29 cellular contexts compared by ENCODE assay signal in genomic region chr3:72553298-72553697, GRCh38.
"Had no signal": no experiment of that assay in that cellular context is flagged by ENCODE, and none has a peak within 500 bp of the region (broad histone marks: within the 10 kb centered on the region; RNA-seq: fewer than 3 reads in every experiment).

No MANE protein-coding gene starts in this region.

- H3K27me3 ChIP-seq: left lung, ovary, right atrium auricular region, stomach, testis, thyroid gland, transverse colon, upper lobe of right lung had no signal

- H3K27ac Mint-ChIP-seq: immature natural killer cell; naive thymus-derived CD8-positive, alpha-beta T cell; nephron; progenitor cell of endocrine pancreas; stimulated activated naive B cell treated with anti-CD40 and anti-IgM and Interleukin-4, amounts not matched to agents 10 μg/mL and 1 μg/mL and 100 μg/mL, for 72 hours had no signal

- H3K27me3 Mint-ChIP-seq: progenitor cell of endocrine pancreas had no signal

- ATAC-seq: left colon; left lung; lower lobe of right lung; naive thymus-derived CD8-positive, alpha-beta T cell; sciatic nerve; stimulated activated naive B cell treated with anti-CD40 and anti-IgM and Interleukin-4, amounts not matched to agents 10 μg/mL and 1 μg/mL and 100 μg/mL, for 72 hours; stimulated activated naive CD8-positive, alpha-beta T cell treated with anti-CD3 and anti-CD28 coated beads, Interleukin-15, Interleukin-2, amounts not matched to agents 100 U/mL and 50 U/mL, for 24 hours; upper lobe of right lung had no signal

- H3K36me3 Mint-ChIP-seq: immature natural killer cell had no signal

- DNase-seq: hypothalamus; immature natural killer cell; kidney; left colon; left lung; lower lobe of right lung; mammary epithelial cell; mesenchymal stem cell; naive thymus-derived CD8-positive, alpha-beta T cell; ovary; stimulated activated CD4-positive, alpha-beta T cell treated with anti-CD3 and anti-CD28 coated beads, Interleukin-12 subunit alpha, Interleukin-12 subunit beta, amount 100 ng/mL, for 4 hours; stimulated activated CD4-positive, alpha-beta T cell treated with anti-CD3 and anti-CD28 coated beads, Interleukin-15, amount 100 ng/mL, for 24 hours; stimulated activated CD4-positive, alpha-beta T cell treated with anti-CD3 and anti-CD28 coated beads, Interleukin-2, amount 100 ng/mL, for 24 hours; stimulated activated CD4-positive, alpha-beta T cell treated with anti-CD3 and anti-CD28 coated beads, Interleukin-4, amount 100 ng/mL, for 1 hour; stimulated activated naive B cell treated with anti-CD40 and anti-IgM and Interleukin-4, amounts not matched to agents 10 μg/mL and 1 μg/mL and 100 μg/mL, for 72 hours; stimulated activated naive CD8-positive, alpha-beta T cell treated with anti-CD3 and anti-CD28 coated beads, Interleukin-15, Interleukin-2, amounts not matched to agents 100 U/mL and 50 U/mL, for 24 hours; stomach; testis; thyroid gland; transverse colon; upper lobe of right lung had no signal

- H3K4me3 Mint-ChIP-seq: immature natural killer cell; naive thymus-derived CD8-positive, alpha-beta T cell; nephron; neural crest cell; stimulated activated naive B cell treated with anti-CD40 and anti-IgM and Interleukin-4, amounts not matched to agents 10 μg/mL and 1 μg/mL and 100 μg/mL, for 72 hours had no signal

- H3K36me3 ChIP-seq: left lung, lower lobe of right lung, ovary, right atrium auricular region, stomach, thyroid gland, transverse colon, upper lobe of right lung had no signal

- H3K9me3 ChIP-seq: left lung, lower lobe of right lung, ovary, right atrium auricular region, stomach, testis, thyroid gland, transverse colon, upper lobe of right lung had no signal

- H3K4me1 Mint-ChIP-seq: nephron had no signal

- H3K4me3 ChIP-seq: left lung, lower lobe of right lung, ovary, right atrium auricular region, skin epidermis, stomach, testis, thyroid gland, transverse colon, upper lobe of right lung had no signal

- FAIRE-seq: islet of Langerhans, kidney, urothelium cell line had no signal

- H3K27ac ChIP-seq: left lung, lower lobe of right lung, ovary, right atrium auricular region, skin epidermis, stomach, testis, thyroid gland, transverse colon, upper lobe of right lung had no signal

- H3K4me1 ChIP-seq: lower lobe of right lung, right atrium auricular region, testis, thyroid gland, upper lobe of right lung had no signal
